In the genomic region with DNA sequence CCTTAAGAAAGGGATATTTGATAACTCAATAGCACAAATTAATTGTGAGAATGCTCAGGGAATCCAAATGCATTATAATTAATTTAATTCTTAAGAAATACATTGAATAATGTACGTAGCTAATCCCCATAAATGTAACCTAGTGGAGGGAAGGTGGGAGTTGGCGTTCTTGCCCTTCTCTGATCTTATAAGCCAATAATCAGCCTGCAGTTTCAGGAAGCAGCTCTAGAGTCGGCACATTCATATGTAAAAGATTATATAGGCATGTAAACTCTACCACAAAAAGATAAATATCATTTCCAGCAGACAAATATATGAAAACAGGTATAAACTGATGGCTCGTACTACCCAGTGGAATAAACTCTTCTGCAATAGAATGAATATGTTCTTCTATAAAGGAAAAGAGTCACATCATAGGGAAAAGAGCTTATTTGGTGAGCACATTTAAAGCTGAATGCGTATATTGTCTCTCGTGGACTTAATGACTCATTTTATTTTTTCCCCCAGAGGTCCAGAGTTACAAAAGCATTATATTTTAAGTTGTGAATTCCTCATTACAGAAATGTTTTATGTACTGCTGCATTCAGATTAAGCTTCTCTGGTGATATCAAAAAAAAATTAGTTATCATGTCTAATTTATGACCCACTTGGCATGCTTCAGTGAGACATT, we compare ENCODE assay signal across 22 cellular contexts.
DNase-seq lines count a peak whose midpoint lies in the region; ATAC-seq and TF ChIP-seq lines count a peak whose summit lies in the region.
"Had no signal": no experiment of that assay in that cellular context is flagged by ENCODE, and none has a peak within 500 bp of the region (broad histone marks: within the 10 kb centered on the region; RNA-seq: fewer than 3 reads in every experiment).

No MANE protein-coding gene starts in this region.

- H3K27me3 ChIP-seq in mammary epithelial cell (ENCODE audit: insufficient read depth, low read length) = no peaks in the 10 kb centered on the region
- H3K27me3 ChIP-seq: BLaER1 treated with 17β-estradiol and CSF1 and Interleukin-3, amounts not matched to agents 10 nM and 100 nM had no signal

- no peaks in the 10 kb centered on the region for H3K79me2 ChIP-seq in mammary epithelial cell (ENCODE audit: insufficient read depth, low read length)

- dilution Hi-C loops in mammary epithelial cell (cut with HindIII; ENCODE audit: low sequenced_read_pairs) = no loop called here

- H3K36me3 ChIP-seq in mammary epithelial cell (ENCODE audit: insufficient read depth, low read length) = no peaks in the 10 kb centered on the region
- H3K36me3 ChIP-seq: BLaER1 treated with 17β-estradiol and CSF1 and Interleukin-3, amounts not matched to agents 10 nM and 100 nM had no signal

- WGBS in mammary epithelial cell (ENCODE audit: low coverage, missing lambda C conversion rate) = 77% methylated on average over 6 of the region's 6 CpGs

- no peak overlapping the region for H2AFZ ChIP-seq in mammary epithelial cell (ENCODE audit: low read depth, low read length)

- intact Hi-C loops in mammary epithelial cell (cut with micrococcal nuclease) = no loop called here

- no peaks in the 10 kb centered on the region for H4K20me1 ChIP-seq in mammary epithelial cell (ENCODE audit: insufficient read depth, low read length)
- H4K20me1 ChIP-seq: BLaER1 treated with 17β-estradiol and CSF1 and Interleukin-3, amounts not matched to agents 10 nM and 100 nM had no signal

- no peak for TF ChIP-seq CTCF in retinal pigment epithelial cell (conservative IDR thresholded peaks at IDR 0.05; ENCODE audit: low read depth, low read length)
- TF ChIP-seq CTCF in mammary epithelial cell (conservative IDR thresholded peaks at IDR 0.05 in 1 of 2, IDR thresholded peaks at IDR 0.05 in 1 of 2; ENCODE audit: extremely low read depth in 1 of 2, insufficient read depth in 1 of 2, low read depth in 1 of 2, low read length in 2 of 2) = no peak

- H3K9ac ChIP-seq in mammary epithelial cell (ENCODE audit: insufficient read depth, low read length) = no peak overlapping the region
- H3K9ac ChIP-seq: BLaER1 treated with 17β-estradiol and CSF1 and Interleukin-3, amounts not matched to agents 10 nM and 100 nM had no signal

- no peak for ATAC-seq in GM21576 (IDR thresholded peaks at IDR 0.05; ENCODE audit: unreplicated experiment)
- ATAC-seq: CD8-positive, alpha-beta T cell; GM12878 had no signal

- H3K27ac ChIP-seq in mammary epithelial cell (ENCODE audit: insufficient read depth, low read depth, low read length) = no peak overlapping the region
- H3K27ac ChIP-seq: BLaER1 treated with 17β-estradiol and CSF1 and Interleukin-3, amounts not matched to agents 10 nM and 100 nM; C4-2B had no signal

- CTCF ChIA-PET in mammary epithelial cell (lab: Charles Lee; ENCODE audit: low non-redundant PET) = no interaction called here

- no peak overlapping the region for H3K4me2 ChIP-seq in mammary epithelial cell (ENCODE audit: insufficient read depth, low read depth, low read length)
- H3K4me2 ChIP-seq: BLaER1 treated with 17β-estradiol and CSF1 and Interleukin-3, amounts not matched to agents 10 nM and 100 nM had no signal

- in situ Hi-C loops in mammary epithelial cell (cut with MboI; ENCODE audit: low sequenced_read_pairs in 2 of 2) = no loop called here
- in situ Hi-C loops in KBM-7 (cut with MboI; ENCODE audit: low pct_unique_long_range_greater_than_20kb, low sequenced_read_pairs) = no loop called here

- DNase-seq in COLO829 (ENCODE audit: low spot score) (peak; percentile 53), NCI-H82 (lab: John Stamatoyannopoulos, UW) (peak; percentile 69), RPMI7951 (ENCODE audit: low read depth) (peak; percentile 18), retinal pigment epithelial cell (ENCODE audit: low read depth) (peak; percentile 49), mammary epithelial cell (no peak), KBM-7 (no peak), SHP77 treated with DMSO at 0.1 percent for 48 hours (lab: John Stamatoyannopoulos, UW) (no peak)
- DNase-seq: 8988T; AML-193; CD4-positive, alpha-beta T cell; CD8-positive, alpha-beta T cell; COR-L47; DMS 273 treated with DMSO at 0.1 percent for 48 hours; DMS53; DMS79; DND-41; EL; GDM1 had no signal

- no peaks in the 10 kb centered on the region for H3K9me3 ChIP-seq in mammary epithelial cell (replicated peaks; ENCODE audit: insufficient read depth, low read length)
- H3K9me3 ChIP-seq: BLaER1 treated with 17β-estradiol and CSF1 and Interleukin-3, amounts not matched to agents 10 nM and 100 nM had no signal

- no TSS peak for BruUV-seq in mammary epithelial cell (replicated peaks; lab: Mats Ljungman, UMichigan)

- H3K4me1 ChIP-seq in mammary epithelial cell (ENCODE audit: insufficient read depth, low read length) = peaks cover 18% of the 10 kb centered on the region

- H3K4me3 ChIP-seq in retinal pigment epithelial cell (ENCODE audit: low read length) (no peak overlapping the region), mammary epithelial cell (replicated peaks in 1 of 3; ENCODE audit: insufficient read depth in 1 of 3, low read depth in 2 of 3, low read length in 3 of 3) (no peak overlapping the region)
- H3K4me3 ChIP-seq: BLaER1 treated with 17β-estradiol and CSF1 and Interleukin-3, amounts not matched to agents 10 nM and 100 nM; GM12878 had no signal

Comparison
In these comparisons a context has a peak if more than half of its experiments do, and no peak if none do; other contexts are left out.
1. DNase-seq: peak in COLO829 (single experiment), NCI-H82 (single experiment), RPMI7951 (single experiment) and retinal pigment epithelial cell (single experiment); none in mammary epithelial cell (single experiment), KBM-7 (single experiment) and SHP77 treated with DMSO at 0.1 percent for 48 hours (single experiment).